8 cellular contexts compared by ENCODE assay signal in the genomic region with DNA sequence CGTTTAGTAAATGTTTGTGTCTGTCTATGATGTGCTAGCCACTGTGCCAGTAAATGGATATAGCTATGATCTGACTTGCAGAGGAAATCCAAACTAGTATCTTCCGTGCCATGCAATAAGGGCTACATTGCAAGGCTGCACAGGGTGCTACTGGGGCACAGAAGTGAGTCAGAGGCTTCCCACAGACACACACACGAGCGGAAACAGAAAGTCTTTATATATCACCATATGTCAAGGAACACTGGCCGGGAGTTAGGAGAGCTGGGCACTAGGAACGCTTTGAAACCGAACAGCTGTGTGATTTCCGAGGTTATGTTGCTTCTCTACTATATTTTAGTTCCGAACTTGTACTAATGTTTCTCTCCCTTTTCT. TPM values are rescaled to one million over a fixed set of nuclear protein-coding genes. Genes with fewer than 3 reads are reported as not detected.
DNase-seq lines count a peak whose midpoint lies in the region; ATAC-seq, FAIRE-seq and TF ChIP-seq lines count a peak whose summit lies in the region.
"Not testable (repeated sequence)": the region's sequence is repeated elsewhere in the genome, so short reads cannot be mapped to it uniquely, and the experiment has no call there.

No MANE protein-coding gene starts in this region.

- not testable (repeated sequence) for FAIRE-seq in keratinocyte (lab: Jason Lieb, UNC)

- peaks cover 6 to 27% (median 14%) of the 10 kb centered on the region in 4 donors for H3K4me1 Mint-ChIP-seq in CD4-positive, CD25-positive, alpha-beta regulatory T cell
- H3K4me1 Mint-ChIP-seq in effector memory CD8-positive, alpha-beta T cell (ENCODE audit: low read depth in 2 of 2): peaks cover 8 to 13% of the 10 kb centered on the region in 2 donors
- not testable (repeated sequence) for H3K4me1 Mint-ChIP-seq in stimulated activated naive B cell treated with anti-CD40 and anti-IgM and Interleukin-4, amounts not matched to agents 10 μg/mL and 1 μg/mL and 100 μg/mL, for 72 hours

- peak overlapping the region; percentile 98 to 99 (median 98) for H3K4me3 Mint-ChIP-seq in CD4-positive, CD25-positive, alpha-beta regulatory T cell
- H3K4me3 Mint-ChIP-seq in effector memory CD8-positive, alpha-beta T cell: peak overlapping the region; percentile 97 to 98
- peak overlapping the region; percentile 90 to 93 for H3K4me3 Mint-ChIP-seq in stimulated activated naive B cell treated with anti-CD40 and anti-IgM and Interleukin-4, amounts not matched to agents 10 μg/mL and 1 μg/mL and 100 μg/mL, for 72 hours

- peak overlapping the region; percentile 84 for H3K27ac ChIP-seq in CD4-positive, CD25-positive, alpha-beta regulatory T cell (ENCODE audit: insufficient read depth, low read length, poor library complexity, severe bottlenecking)
- H3K27ac ChIP-seq in keratinocyte (ENCODE audit: control insufficient read depth, insufficient read depth, low read length): peak overlapping the region; percentile 87
- peak overlapping the region; percentile 82 for H3K27ac ChIP-seq in parathyroid adenoma

- H3K79me2 ChIP-seq in keratinocyte (ENCODE audit: control insufficient read depth, insufficient read depth, low read length) (peaks cover 30% of the 10 kb centered on the region), parathyroid adenoma (peaks cover 23% of the 10 kb centered on the region)

- H3K9me3 Mint-ChIP-seq in CD4-positive, CD25-positive, alpha-beta regulatory T cell; effector memory CD8-positive, alpha-beta T cell; stimulated activated naive B cell treated with anti-CD40 and anti-IgM and Interleukin-4, amounts not matched to agents 10 μg/mL and 1 μg/mL and 100 μg/mL, for 72 hours: not testable (repeated sequence)

- TF ChIP-seq CTCF in keratinocyte (optimal IDR thresholded peaks at IDR 0.05 in 1 of 3, IDR thresholded peaks at IDR 0.05 in 1 of 3, conservative IDR thresholded peaks at IDR 0.05 in 1 of 3; ENCODE audit: extremely low read depth in 1 of 3, insufficient read depth in 2 of 3, low read length in 3 of 3); parathyroid adenoma (IDR thresholded peaks at IDR 0.05): not testable (repeated sequence)

- peak overlapping the region; percentile 98 for H2AFZ ChIP-seq in keratinocyte (ENCODE audit: control insufficient read depth, low read length)
- peak overlapping the region; percentile 94 for H2AFZ ChIP-seq in parathyroid adenoma

- H3K27ac Mint-ChIP-seq in CD4-positive, CD25-positive, alpha-beta regulatory T cell: peak overlapping the region; percentile 94 to 98 (median 97)
- peak overlapping the region; percentile 89 to 95 for H3K27ac Mint-ChIP-seq in effector memory CD8-positive, alpha-beta T cell
- peak overlapping the region; percentile 94 for H3K27ac Mint-ChIP-seq in stimulated activated naive B cell treated with anti-CD40 and anti-IgM and Interleukin-4, amounts not matched to agents 10 μg/mL and 1 μg/mL and 100 μg/mL, for 72 hours

- not testable (repeated sequence) for H3K9me3 ChIP-seq in CD4-positive, CD25-positive, alpha-beta regulatory T cell (ENCODE audit: control insufficient read depth in 2 of 2, low read length in 2 of 2); keratinocyte (ENCODE audit: control insufficient read depth, low read depth, low read length); parathyroid adenoma (ENCODE audit: control insufficient read depth, low read length)

- H3K36me3 ChIP-seq in CD4-positive, CD25-positive, alpha-beta regulatory T cell (ENCODE audit: control insufficient read depth, insufficient read depth, low read length): peaks cover 28% of the 10 kb centered on the region
- H3K36me3 ChIP-seq in keratinocyte (ENCODE audit: control insufficient read depth in 2 of 2, extremely low read depth in 1 of 2, insufficient read depth in 2 of 2, low read length in 2 of 2); parathyroid adenoma (ENCODE audit: control insufficient read depth, insufficient read depth, low read length): not testable (repeated sequence)

- peaks cover 16% of the 10 kb centered on the region for H3K4me1 ChIP-seq in CD4-positive, CD25-positive, alpha-beta regulatory T cell (ENCODE audit: control insufficient read depth, insufficient read depth, low read length, poor library complexity, severe bottlenecking)
- not testable (repeated sequence) for H3K4me1 ChIP-seq in keratinocyte (ENCODE audit: control insufficient read depth, extremely low read depth, insufficient read depth, low read length); parathyroid adenoma

- H3K4me2 ChIP-seq in keratinocyte (ENCODE audit: control insufficient read depth, extremely low read depth, insufficient read depth, low read depth, low read length) (peak overlapping the region; percentile 96), parathyroid adenoma (ENCODE audit: low read length) (peak overlapping the region; percentile 70)

- H3K4me3 ChIP-seq in CD4-positive, CD25-positive, alpha-beta regulatory T cell (ENCODE audit: low read depth, low read length): peak overlapping the region; percentile 88
- H3K4me3 ChIP-seq in Jurkat, Clone E6-1 (ENCODE audit: low read length): peak overlapping the region; percentile 90
- H3K4me3 ChIP-seq in keratinocyte (ENCODE audit: control insufficient read depth in 2 of 3, extremely low read depth in 1 of 3, insufficient read depth in 2 of 3, low read depth in 1 of 3, low read length in 3 of 3) (peak overlapping the region; percentile 79 to 87 (median 83)), parathyroid adenoma (ENCODE audit: low read depth, low read length) (peak overlapping the region; percentile 99)

- H3K9me1 ChIP-seq in keratinocyte (ENCODE audit: control insufficient read depth, extremely low read depth, insufficient read depth, low read length): not testable (repeated sequence)

- H3K9ac ChIP-seq in keratinocyte (ENCODE audit: control insufficient read depth, extremely low read depth, insufficient read depth, low read length): peak overlapping the region; percentile 93
- peak overlapping the region; percentile 47 for H3K9ac ChIP-seq in parathyroid adenoma

- peak in 1 of 3 donors; percentile 55 for DNase-seq in CD4-positive, CD25-positive, alpha-beta regulatory T cell
- not testable (repeated sequence) for DNase-seq in Jurkat, Clone E6-1 (ENCODE audit: low read depth, low spot score); keratinocyte (ENCODE audit: low read depth, low spot score); stimulated activated naive B cell treated with anti-CD40 and anti-IgM and Interleukin-4, amounts not matched to agents 10 μg/mL and 1 μg/mL and 100 μg/mL, for 72 hours
- DNase-seq in SW480 (ENCODE audit: low spot score) (peak; percentile 28), activated gamma-delta T cell treated with Interleukin-2 at 50 U/mL for 16 hours (peak; percentile 41)
- DNase-seq in effector memory CD8-positive, alpha-beta T cell: peak in 2 of 3 experiments; percentile 11 to 18

- not testable (repeated sequence) for H4K20me1 ChIP-seq in keratinocyte (ENCODE audit: control insufficient read depth, extremely low read depth, insufficient read depth, low read length)

- peak; percentile 44 to 48 for ATAC-seq in CD4-positive, CD25-positive, alpha-beta regulatory T cell (ENCODE audit: low read depth in 2 of 2)
- peak; percentile 42 for ATAC-seq in effector memory CD8-positive, alpha-beta T cell (replicated peaks)
- peak; percentile 45 to 52 for ATAC-seq in stimulated activated naive B cell treated with anti-CD40 and anti-IgM and Interleukin-4, amounts not matched to agents 10 μg/mL and 1 μg/mL and 100 μg/mL, for 72 hours (replicated peaks)

- dilution Hi-C loops in keratinocyte (cut with MboI; ENCODE audit: extremely low pct_ligation_motif_present, low sequenced_read_pairs): not testable (repeated sequence)

- H3K36me3 Mint-ChIP-seq in CD4-positive, CD25-positive, alpha-beta regulatory T cell: peaks cover 10% of the 10 kb centered on the region
- H3K36me3 Mint-ChIP-seq in effector memory CD8-positive, alpha-beta T cell (ENCODE audit: insufficient read depth): peaks cover 40% of the 10 kb centered on the region
- H3K36me3 Mint-ChIP-seq in stimulated activated naive B cell treated with anti-CD40 and anti-IgM and Interleukin-4, amounts not matched to agents 10 μg/mL and 1 μg/mL and 100 μg/mL, for 72 hours: peaks cover 15 to 19% of the 10 kb centered on the region in 2 donors

- not testable (repeated sequence) for H3K27me3 ChIP-seq in CD4-positive, CD25-positive, alpha-beta regulatory T cell (ENCODE audit: control insufficient read depth, insufficient read depth, low read length); keratinocyte (ENCODE audit: control insufficient read depth, extremely low read depth, insufficient read depth, low read length); parathyroid adenoma (ENCODE audit: control insufficient read depth, insufficient read depth, low read length)

- H3K27me3 Mint-ChIP-seq in CD4-positive, CD25-positive, alpha-beta regulatory T cell; effector memory CD8-positive, alpha-beta T cell; stimulated activated naive B cell treated with anti-CD40 and anti-IgM and Interleukin-4, amounts not matched to agents 10 μg/mL and 1 μg/mL and 100 μg/mL, for 72 hours: not testable (repeated sequence)

RNA-seq across cellular contexts. Expression of gene SEC24C, which starts 14.4 kb away (rescaled TPM):
- total RNA-seq in CD4-positive, CD25-positive, alpha-beta regulatory T cell: 78.2 TPM
- polyA plus RNA-seq in CD4-positive, CD25-positive, alpha-beta regulatory T cell: 10 to 100 TPM; 30.2 to 39.3 (median 36.9) TPM
- polyA plus RNA-seq in Jurkat, Clone E6-1 (2012; ENCODE audit: insufficient read depth, insufficient read length): 35.0 TPM
- 65.3 to 78.4 TPM (median 75.8 TPM) in 3 replicates for polyA plus RNA-seq in keratinocyte
- polyA plus RNA-seq in keratinocyte (2011; ENCODE audit: low read depth): 51.1 TPM
- polyA plus RNA-seq in keratinocyte (2011; cell fraction: cytosol; rRNA removed): 61.3 and 69.4 TPM in 2 replicates
- polyA plus RNA-seq in keratinocyte (2011; cell fraction: nucleus; rRNA removed): 145 and 162 TPM in 2 replicates
- 46.1 and 65.3 TPM in 2 replicates for polyA plus RNA-seq in keratinocyte (2012; ENCODE audit: low replicate concordance)
- polyA minus RNA-seq in keratinocyte: 120 to 259 TPM (median 139 TPM) in 3 replicates
- 67.5 TPM for polyA minus RNA-seq in keratinocyte (2011; cell fraction: cytosol; rRNA and poly(A)+ RNA removed)
- 86.9 and 109 TPM in 2 replicates for polyA minus RNA-seq in keratinocyte (2011; cell fraction: nucleus; rRNA and poly(A)+ RNA removed)

RNA-seq across cellular contexts. Expression of gene AGAP5, which starts 31.9 kb away (rescaled TPM):
- total RNA-seq in CD4-positive, CD25-positive, alpha-beta regulatory T cell: 9.8 TPM
- under 1 TPM in 2 of 4 donors, not detected in 2; 0.07 to 0.18 TPM for polyA plus RNA-seq in CD4-positive, CD25-positive, alpha-beta regulatory T cell
- polyA plus RNA-seq in Jurkat, Clone E6-1 (2012; ENCODE audit: insufficient read depth, insufficient read length): 4.1 TPM
- 2.4 to 4.8 TPM (median 3.6 TPM) in 3 replicates for polyA plus RNA-seq in keratinocyte
- 2.2 TPM for polyA plus RNA-seq in keratinocyte (2011; ENCODE audit: low read depth)
- 0.71 and 0.98 TPM in 2 replicates for polyA plus RNA-seq in keratinocyte (2011; cell fraction: cytosol; rRNA removed)
- polyA plus RNA-seq in keratinocyte (2011; cell fraction: nucleus; rRNA removed): 15.3 and 18.2 TPM in 2 replicates
- 1.4 and 3.9 TPM in 2 replicates for polyA plus RNA-seq in keratinocyte (2012; ENCODE audit: low replicate concordance)
- polyA minus RNA-seq in keratinocyte: 0.59 to 7.4 TPM (median 3.8 TPM) in 3 replicates
- 2.7 TPM for polyA minus RNA-seq in keratinocyte (2011; cell fraction: cytosol; rRNA and poly(A)+ RNA removed)
- 6.6 and 7.5 TPM in 2 replicates for polyA minus RNA-seq in keratinocyte (2011; cell fraction: nucleus; rRNA and poly(A)+ RNA removed)

RNA-seq across cellular contexts. Expression of gene CHCHD1, which starts 52.1 kb away (rescaled TPM):
- 6.3 TPM for total RNA-seq in CD4-positive, CD25-positive, alpha-beta regulatory T cell
- 10 to 100 TPM; 63.6 to 79.3 (median 70.0) TPM for polyA plus RNA-seq in CD4-positive, CD25-positive, alpha-beta regulatory T cell
- polyA plus RNA-seq in Jurkat, Clone E6-1 (2012; ENCODE audit: insufficient read depth, insufficient read length): 85.9 TPM
- polyA plus RNA-seq in keratinocyte: 39.5 to 59.8 TPM (median 49.8 TPM) in 3 replicates
- 49.7 TPM for polyA plus RNA-seq in keratinocyte (2011; ENCODE audit: low read depth)
- 26.6 and 41.9 TPM in 2 replicates for polyA plus RNA-seq in keratinocyte (2011; cell fraction: cytosol; rRNA removed)
- 14.0 and 21.6 TPM in 2 replicates for polyA plus RNA-seq in keratinocyte (2011; cell fraction: nucleus; rRNA removed)
- 52.0 and 68.1 TPM in 2 replicates for polyA plus RNA-seq in keratinocyte (2012; ENCODE audit: low replicate concordance)
- 3.7 to 6.7 TPM (median 5.2 TPM) in 3 replicates for polyA minus RNA-seq in keratinocyte
- polyA minus RNA-seq in keratinocyte (2011; cell fraction: cytosol; rRNA and poly(A)+ RNA removed): 10.2 TPM
- 2.2 and 2.6 TPM in 2 replicates for polyA minus RNA-seq in keratinocyte (2011; cell fraction: nucleus; rRNA and poly(A)+ RNA removed)

RNA-seq across cellular contexts. Expression of gene ZSWIM8, which starts 55.6 kb away (rescaled TPM):
- 95.5 TPM for total RNA-seq in CD4-positive, CD25-positive, alpha-beta regulatory T cell
- 10 to 100 TPM in 3 of 4 donors, 1 to 10 TPM in 1; 6.0 to 14.9 (median 11.8) TPM for polyA plus RNA-seq in CD4-positive, CD25-positive, alpha-beta regulatory T cell
- 28.1 TPM for polyA plus RNA-seq in Jurkat, Clone E6-1 (2012; ENCODE audit: insufficient read depth, insufficient read length)
- polyA plus RNA-seq in keratinocyte: 34.2 to 83.5 TPM (median 39.2 TPM) in 3 replicates
- polyA plus RNA-seq in keratinocyte (2011; ENCODE audit: low read depth): 39.5 TPM
- polyA plus RNA-seq in keratinocyte (2011; cell fraction: cytosol; rRNA removed): 26.0 and 40.6 TPM in 2 replicates
- polyA plus RNA-seq in keratinocyte (2011; cell fraction: nucleus; rRNA removed): 130 and 180 TPM in 2 replicates
- polyA plus RNA-seq in keratinocyte (2012; ENCODE audit: low replicate concordance): 45.9 and 88.6 TPM in 2 replicates
- 74.5 to 131 TPM (median 122 TPM) in 3 replicates for polyA minus RNA-seq in keratinocyte
- 52.0 TPM for polyA minus RNA-seq in keratinocyte (2011; cell fraction: cytosol; rRNA and poly(A)+ RNA removed)
- polyA minus RNA-seq in keratinocyte (2011; cell fraction: nucleus; rRNA and poly(A)+ RNA removed): 96.3 and 104 TPM in 2 replicates
